1 cellular context compared by ENCODE assay signal in genomic region chr2:197434541-197435513, GRCh38.
TF ChIP-seq lines count a peak whose summit lies in the region.

A gene with protein sequence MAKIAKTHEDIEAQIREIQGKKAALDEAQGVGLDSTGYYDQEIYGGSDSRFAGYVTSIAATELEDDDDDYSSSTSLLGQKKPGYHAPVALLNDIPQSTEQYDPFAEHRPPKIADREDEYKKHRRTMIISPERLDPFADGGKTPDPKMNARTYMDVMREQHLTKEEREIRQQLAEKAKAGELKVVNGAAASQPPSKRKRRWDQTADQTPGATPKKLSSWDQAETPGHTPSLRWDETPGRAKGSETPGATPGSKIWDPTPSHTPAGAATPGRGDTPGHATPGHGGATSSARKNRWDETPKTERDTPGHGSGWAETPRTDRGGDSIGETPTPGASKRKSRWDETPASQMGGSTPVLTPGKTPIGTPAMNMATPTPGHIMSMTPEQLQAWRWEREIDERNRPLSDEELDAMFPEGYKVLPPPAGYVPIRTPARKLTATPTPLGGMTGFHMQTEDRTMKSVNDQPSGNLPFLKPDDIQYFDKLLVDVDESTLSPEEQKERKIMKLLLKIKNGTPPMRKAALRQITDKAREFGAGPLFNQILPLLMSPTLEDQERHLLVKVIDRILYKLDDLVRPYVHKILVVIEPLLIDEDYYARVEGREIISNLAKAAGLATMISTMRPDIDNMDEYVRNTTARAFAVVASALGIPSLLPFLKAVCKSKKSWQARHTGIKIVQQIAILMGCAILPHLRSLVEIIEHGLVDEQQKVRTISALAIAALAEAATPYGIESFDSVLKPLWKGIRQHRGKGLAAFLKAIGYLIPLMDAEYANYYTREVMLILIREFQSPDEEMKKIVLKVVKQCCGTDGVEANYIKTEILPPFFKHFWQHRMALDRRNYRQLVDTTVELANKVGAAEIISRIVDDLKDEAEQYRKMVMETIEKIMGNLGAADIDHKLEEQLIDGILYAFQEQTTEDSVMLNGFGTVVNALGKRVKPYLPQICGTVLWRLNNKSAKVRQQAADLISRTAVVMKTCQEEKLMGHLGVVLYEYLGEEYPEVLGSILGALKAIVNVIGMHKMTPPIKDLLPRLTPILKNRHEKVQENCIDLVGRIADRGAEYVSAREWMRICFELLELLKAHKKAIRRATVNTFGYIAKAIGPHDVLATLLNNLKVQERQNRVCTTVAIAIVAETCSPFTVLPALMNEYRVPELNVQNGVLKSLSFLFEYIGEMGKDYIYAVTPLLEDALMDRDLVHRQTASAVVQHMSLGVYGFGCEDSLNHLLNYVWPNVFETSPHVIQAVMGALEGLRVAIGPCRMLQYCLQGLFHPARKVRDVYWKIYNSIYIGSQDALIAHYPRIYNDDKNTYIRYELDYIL (minus strand): TSS chr2:197435028. CDS start chr2:197434999, 29 bp downstream.

TF ChIP-seq in HepG2, 621 proteins besides CTCF, POLR2A, EP300 and RAD21 (continued from another document and continues in another):
- TF ChIP-seq ZNF607 (CRISPR knock-in tag; IDR thresholded peaks at IDR 0.05; ENCODE audit: borderline replicate concordance) (peak; percentile 65; the same call in 1 of the 2 replicates), FOXK1 (CRISPR knock-in tag; IDR thresholded peaks at IDR 0.05; ENCODE audit: borderline replicate concordance, low read depth) (peak; percentile 78), HOXA5 (CRISPR knock-in tag; IDR thresholded peaks at IDR 0.05) (0 out of 2 replicates have a peak, but pooled peaks have one; percentile 12), ZNF564 (CRISPR knock-in tag; IDR thresholded peaks at IDR 0.05) (peak; percentile 70; the same call in 1 of the 2 replicates), TCF7 (IDR thresholded peaks at IDR 0.05; ENCODE audit: low read depth) (no peak), ZKSCAN5 (CRISPR knock-in tag; IDR thresholded peaks at IDR 0.05) (no peak), NR1H2 (CRISPR knock-in tag; IDR thresholded peaks at IDR 0.05; ENCODE audit: borderline replicate concordance, low read depth) (no peak), JUNB (CRISPR knock-in tag; IDR thresholded peaks at IDR 0.05; ENCODE audit: borderline replicate concordance) (no peak), ZNF382 (CRISPR knock-in tag; IDR thresholded peaks at IDR 0.05; ENCODE audit: borderline replicate concordance) (no peak), ZNF773 (CRISPR knock-in tag; IDR thresholded peaks at IDR 0.05; ENCODE audit: borderline replicate concordance) (peak; percentile 90; the same call in 1 of the 2 replicates), FOXC1 (CRISPR knock-in tag; IDR thresholded peaks at IDR 0.05; ENCODE audit: borderline replicate concordance) (0 out of 2 replicates have a peak, but pooled peaks have one; percentile 55), ZNF749 (CRISPR knock-in tag; IDR thresholded peaks at IDR 0.05; ENCODE audit: borderline replicate concordance) (peak; percentile 84; the same call in 1 of the 2 replicates), ZNF770 (CRISPR knock-in tag; IDR thresholded peaks at IDR 0.05) (0 out of 2 replicates have a peak, but pooled peaks have one; percentile 58), SATB2 (CRISPR knock-in tag; IDR thresholded peaks at IDR 0.05) (0 out of 2 replicates have a peak, but pooled peaks have one; percentile 31), ZNF354B (CRISPR knock-in tag; IDR thresholded peaks at IDR 0.05) (0 out of 2 replicates have a peak, but pooled peaks have one; percentile 51), CAMTA2 (CRISPR knock-in tag; IDR thresholded peaks at IDR 0.05; ENCODE audit: borderline replicate concordance) (peak; percentile 81; the same call in 1 of the 2 replicates), EED (CRISPR knock-in tag; IDR thresholded peaks at IDR 0.05) (peak; percentile 90; the same call in 1 of the 2 replicates), ZBTB7B (CRISPR knock-in tag; IDR thresholded peaks at IDR 0.05) (peak; percentile 55; the same call in 1 of the 2 replicates), PREB (CRISPR knock-in tag; IDR thresholded peaks at IDR 0.05) (no peak; the same call in 1 of the 2 replicates), ZMYM2 (CRISPR knock-in tag; IDR thresholded peaks at IDR 0.05) (no peak), ZNF790 (CRISPR knock-in tag; IDR thresholded peaks at IDR 0.05; ENCODE audit: borderline replicate concordance) (peak; percentile 97; the same call in 1 of the 2 replicates), PLSCR1 (CRISPR knock-in tag; IDR thresholded peaks at IDR 0.05; ENCODE audit: borderline replicate concordance) (no peak), ZNF10 (CRISPR knock-in tag; IDR thresholded peaks at IDR 0.05; ENCODE audit: borderline replicate concordance, low read depth) (no peak), PLRG1 (conservative IDR thresholded peaks at IDR 0.05) (no peak), BCL6 (CRISPR knock-in tag; IDR thresholded peaks at IDR 0.05) (peak; percentile 64; the same call in 1 of the 2 replicates), ZNF879 (CRISPR knock-in tag; IDR thresholded peaks at IDR 0.05) (no peak), ZNF260 (CRISPR knock-in tag; IDR thresholded peaks at IDR 0.05; ENCODE audit: borderline replicate concordance, low read depth) (no peak), ZIK1 (CRISPR knock-in tag; IDR thresholded peaks at IDR 0.05; ENCODE audit: borderline replicate concordance, low read depth) (peak; percentile 77; the same call in 1 of the 2 replicates), ZNF572 (CRISPR knock-in tag; IDR thresholded peaks at IDR 0.05) (peak; percentile 95; the same call in 1 of the 2 replicates), ZNF558 (CRISPR knock-in tag; IDR thresholded peaks at IDR 0.05; ENCODE audit: borderline replicate concordance) (no peak), ZSCAN31 (CRISPR knock-in tag; IDR thresholded peaks at IDR 0.05; ENCODE audit: low read depth) (peak; percentile 70; the same call in 1 of the 2 replicates), ZNF652 (CRISPR knock-in tag; IDR thresholded peaks at IDR 0.05; ENCODE audit: borderline replicate concordance, low read depth) (no peak; the same call in 1 of the 2 replicates), RFX1 (IDR thresholded peaks at IDR 0.05) (no peak), TFDP2 (CRISPR knock-in tag; IDR thresholded peaks at IDR 0.05) (peak; percentile 82), XBP1 (CRISPR knock-in tag; IDR thresholded peaks at IDR 0.05) (no peak)
- TF ChIP-seq, protein P1, sequence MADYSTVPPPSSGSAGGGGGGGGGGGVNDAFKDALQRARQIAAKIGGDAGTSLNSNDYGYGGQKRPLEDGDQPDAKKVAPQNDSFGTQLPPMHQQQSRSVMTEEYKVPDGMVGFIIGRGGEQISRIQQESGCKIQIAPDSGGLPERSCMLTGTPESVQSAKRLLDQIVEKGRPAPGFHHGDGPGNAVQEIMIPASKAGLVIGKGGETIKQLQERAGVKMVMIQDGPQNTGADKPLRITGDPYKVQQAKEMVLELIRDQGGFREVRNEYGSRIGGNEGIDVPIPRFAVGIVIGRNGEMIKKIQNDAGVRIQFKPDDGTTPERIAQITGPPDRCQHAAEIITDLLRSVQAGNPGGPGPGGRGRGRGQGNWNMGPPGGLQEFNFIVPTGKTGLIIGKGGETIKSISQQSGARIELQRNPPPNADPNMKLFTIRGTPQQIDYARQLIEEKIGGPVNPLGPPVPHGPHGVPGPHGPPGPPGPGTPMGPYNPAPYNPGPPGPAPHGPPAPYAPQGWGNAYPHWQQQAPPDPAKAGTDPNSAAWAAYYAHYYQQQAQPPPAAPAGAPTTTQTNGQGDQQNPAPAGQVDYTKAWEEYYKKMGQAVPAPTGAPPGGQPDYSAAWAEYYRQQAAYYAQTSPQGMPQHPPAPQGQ (CRISPR knock-in tag; IDR thresholded peaks at IDR 0.05; ENCODE audit: borderline replicate concordance): no peak
- TF ChIP-seq, protein P2, sequence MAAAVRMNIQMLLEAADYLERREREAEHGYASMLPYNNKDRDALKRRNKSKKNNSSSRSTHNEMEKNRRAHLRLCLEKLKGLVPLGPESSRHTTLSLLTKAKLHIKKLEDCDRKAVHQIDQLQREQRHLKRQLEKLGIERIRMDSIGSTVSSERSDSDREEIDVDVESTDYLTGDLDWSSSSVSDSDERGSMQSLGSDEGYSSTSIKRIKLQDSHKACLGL (CRISPR knock-in tag; IDR thresholded peaks at IDR 0.05): peak; percentile 74
- TF ChIP-seq, protein P3, sequence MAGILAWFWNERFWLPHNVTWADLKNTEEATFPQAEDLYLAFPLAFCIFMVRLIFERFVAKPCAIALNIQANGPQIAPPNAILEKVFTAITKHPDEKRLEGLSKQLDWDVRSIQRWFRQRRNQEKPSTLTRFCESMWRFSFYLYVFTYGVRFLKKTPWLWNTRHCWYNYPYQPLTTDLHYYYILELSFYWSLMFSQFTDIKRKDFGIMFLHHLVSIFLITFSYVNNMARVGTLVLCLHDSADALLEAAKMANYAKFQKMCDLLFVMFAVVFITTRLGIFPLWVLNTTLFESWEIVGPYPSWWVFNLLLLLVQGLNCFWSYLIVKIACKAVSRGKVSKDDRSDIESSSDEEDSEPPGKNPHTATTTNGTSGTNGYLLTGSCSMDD (CRISPR knock-in tag; IDR thresholded peaks at IDR 0.05): no peak
- TF ChIP-seq, protein P4, sequence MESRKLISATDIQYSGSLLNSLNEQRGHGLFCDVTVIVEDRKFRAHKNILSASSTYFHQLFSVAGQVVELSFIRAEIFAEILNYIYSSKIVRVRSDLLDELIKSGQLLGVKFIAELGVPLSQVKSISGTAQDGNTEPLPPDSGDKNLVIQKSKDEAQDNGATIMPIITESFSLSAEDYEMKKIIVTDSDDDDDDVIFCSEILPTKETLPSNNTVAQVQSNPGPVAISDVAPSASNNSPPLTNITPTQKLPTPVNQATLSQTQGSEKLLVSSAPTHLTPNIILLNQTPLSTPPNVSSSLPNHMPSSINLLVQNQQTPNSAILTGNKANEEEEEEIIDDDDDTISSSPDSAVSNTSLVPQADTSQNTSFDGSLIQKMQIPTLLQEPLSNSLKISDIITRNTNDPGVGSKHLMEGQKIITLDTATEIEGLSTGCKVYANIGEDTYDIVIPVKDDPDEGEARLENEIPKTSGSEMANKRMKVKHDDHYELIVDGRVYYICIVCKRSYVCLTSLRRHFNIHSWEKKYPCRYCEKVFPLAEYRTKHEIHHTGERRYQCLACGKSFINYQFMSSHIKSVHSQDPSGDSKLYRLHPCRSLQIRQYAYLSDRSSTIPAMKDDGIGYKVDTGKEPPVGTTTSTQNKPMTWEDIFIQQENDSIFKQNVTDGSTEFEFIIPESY (CRISPR knock-in tag; IDR thresholded peaks at IDR 0.05): peak; percentile 25; the same call in 1 of the 2 replicates
- TF ChIP-seq, protein P5, sequence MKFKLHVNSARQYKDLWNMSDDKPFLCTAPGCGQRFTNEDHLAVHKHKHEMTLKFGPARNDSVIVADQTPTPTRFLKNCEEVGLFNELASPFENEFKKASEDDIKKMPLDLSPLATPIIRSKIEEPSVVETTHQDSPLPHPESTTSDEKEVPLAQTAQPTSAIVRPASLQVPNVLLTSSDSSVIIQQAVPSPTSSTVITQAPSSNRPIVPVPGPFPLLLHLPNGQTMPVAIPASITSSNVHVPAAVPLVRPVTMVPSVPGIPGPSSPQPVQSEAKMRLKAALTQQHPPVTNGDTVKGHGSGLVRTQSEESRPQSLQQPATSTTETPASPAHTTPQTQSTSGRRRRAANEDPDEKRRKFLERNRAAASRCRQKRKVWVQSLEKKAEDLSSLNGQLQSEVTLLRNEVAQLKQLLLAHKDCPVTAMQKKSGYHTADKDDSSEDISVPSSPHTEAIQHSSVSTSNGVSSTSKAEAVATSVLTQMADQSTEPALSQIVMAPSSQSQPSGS (CRISPR knock-in tag; IDR thresholded peaks at IDR 0.05): peak; percentile 67; the same call in 1 of the 2 replicates
